ENCODE assay signal across 8 cellular contexts in the genomic region with DNA sequence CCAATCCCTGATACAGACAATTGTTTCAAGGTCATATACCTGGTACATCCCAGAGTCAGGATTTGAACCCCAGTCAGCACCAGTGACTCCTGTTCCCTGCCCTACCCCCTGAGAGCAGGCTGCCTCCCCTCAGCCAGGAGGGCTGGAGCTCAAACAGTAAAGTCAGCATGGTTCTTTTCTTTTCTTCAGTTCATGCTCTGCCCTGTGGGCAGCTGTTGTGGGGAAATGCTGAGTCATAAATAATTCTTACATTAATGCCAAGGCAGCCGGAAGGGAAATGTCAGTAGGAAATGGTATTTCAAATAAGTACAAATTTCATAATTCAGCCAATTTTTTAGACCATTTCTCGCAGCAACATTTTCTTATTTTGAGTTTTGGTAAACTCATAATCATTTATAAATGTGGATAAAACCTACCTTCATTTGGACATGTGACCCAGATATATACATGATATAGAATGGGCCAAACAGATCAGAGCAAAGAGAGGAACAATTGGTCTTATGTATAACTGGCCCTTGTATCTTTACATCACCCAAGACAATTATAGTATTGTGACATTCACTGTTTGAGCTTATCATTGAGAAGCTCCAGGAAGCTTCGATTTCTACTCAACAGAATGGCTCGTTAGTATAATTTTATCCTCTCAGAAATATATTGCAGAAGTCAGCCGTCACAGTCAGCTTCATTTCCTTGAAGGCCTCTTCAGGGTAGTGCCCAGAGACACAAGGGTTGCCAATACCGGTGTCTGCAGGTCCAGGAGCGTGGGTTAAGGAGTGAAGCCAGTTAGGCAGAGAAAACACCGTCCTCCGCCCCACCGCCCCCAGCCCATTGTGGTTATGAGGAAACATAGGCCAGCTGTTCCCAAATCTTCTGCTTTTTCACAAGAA. TPM values are rescaled to one million over a fixed set of nuclear protein-coding genes. Genes with fewer than 3 reads are reported as not detected.
DNase-seq lines count a peak whose midpoint lies in the region; ATAC-seq, FAIRE-seq and TF ChIP-seq lines count a peak whose summit lies in the region.

No MANE protein-coding gene starts in this region.

- no TSS peak for BruUV-seq in HepG2 (replicated peaks; lab: Mats Ljungman, UMichigan)

- H4K20me1 ChIP-seq in KMS-11 (ENCODE audit: insufficient read depth): no peaks in the 10 kb centered on the region
- H4K20me1 ChIP-seq in HepG2 (ENCODE audit: insufficient read depth, low read length): no peaks in the 10 kb centered on the region

- TF ChIP-seq EP300 in HepG2 (IDR thresholded peaks at IDR 0.05; ENCODE audit: low read depth in 2 of 2, low read length in 2 of 2) (no peak), HepG2 (CRISPR knock-in tag; IDR thresholded peaks at IDR 0.05; ENCODE audit: borderline replicate concordance) (no peak)

- H3K27ac Mint-ChIP-seq in activated naive CD4-positive, alpha-beta T cell treated with anti-CD3 and anti-CD28 coated beads, Interleukin-2, amount 10 ng/mL, durations not matched to agents 7 days and 5 days: peak overlapping the region; percentile 37
- H3K27ac Mint-ChIP-seq in activated naive CD4-positive, alpha-beta T cell treated with anti-CD3 and anti-CD28 coated beads, Interleukin-2, amount 50 U/mL, for 72 hours: peak overlapping the region in 1 of 2 donors; percentile 93
- no peak overlapping the region for H3K27ac Mint-ChIP-seq in type B pancreatic cell

- WGBS in HepG2 (ENCODE audit: low lambda C conversion rate): 91% methylated on average over 10 of the region's 10 CpGs

- H3K9me3 ChIP-seq in ascending aorta: no peaks in the 10 kb centered on the region
- no peaks in the 10 kb centered on the region for H3K9me3 ChIP-seq in HepG2 (ENCODE audit: low read length)

- in situ Hi-C loops in HepG2 (cut with HindIII; ENCODE audit: extremely low pct_ligation_motif_present, low pct_unique_long_range_greater_than_20kb): no loop called here

- no peak for DNase-seq in activated naive CD4-positive, alpha-beta T cell treated with anti-CD3 and anti-CD28 coated beads, Interleukin-2, amount 10 ng/mL, durations not matched to agents 7 days and 5 days
- no peak for DNase-seq in activated naive CD4-positive, alpha-beta T cell treated with anti-CD3 and anti-CD28 coated beads, Interleukin-2, amount 50 U/mL, for 72 hours (ENCODE audit: low spot score in 2 of 2)
- peak in 1 of 2 donors; percentile 71 for DNase-seq in ascending aorta (ENCODE audit: low spot score in 2 of 2)
- no peak for DNase-seq in HepG2 (ENCODE audit: low spot score)
- DNase-seq in type B pancreatic cell (ENCODE audit: extremely low spot score, unreplicated experiment): no peak
- no peak for DNase-seq in NCI-H748 treated with DMSO at 0.1 percent for 48 hours (lab: John Stamatoyannopoulos, UW)
- DNase-seq in LoVo (ENCODE audit: low spot score): no peak

- H3K4me1 ChIP-seq in KMS-11 (ENCODE audit: low read depth, poor library complexity, severe bottlenecking) (peaks cover 60% of the 10 kb centered on the region), ascending aorta (peaks cover 0 to 6% of the 10 kb centered on the region in 2 donors), HepG2 (ENCODE audit: insufficient read depth, low read length) (peaks cover 44% of the 10 kb centered on the region)

- no peaks in the 10 kb centered on the region for H3K27me3 ChIP-seq in KMS-11 (ENCODE audit: insufficient read depth, low read depth)
- no peaks in the 10 kb centered on the region for H3K27me3 ChIP-seq in ascending aorta
- no peaks in the 10 kb centered on the region for H3K27me3 ChIP-seq in HepG2 (ENCODE audit: control insufficient read depth in 1 of 2, insufficient read depth in 2 of 2, low read length in 2 of 2)

- TF ChIP-seq CTCF in KMS-11 (conservative IDR thresholded peaks at IDR 0.05; ENCODE audit: low read depth, low read length) (no peak), ascending aorta (IDR thresholded peaks at IDR 0.05) (no peak), HepG2 (CRISPR knock-in tag; IDR thresholded peaks at IDR 0.05) (no peak), type B pancreatic cell (conservative IDR thresholded peaks at IDR 0.05) (no peak)

- H3K9ac ChIP-seq in KMS-11 (no peak overlapping the region), HepG2 (ENCODE audit: insufficient read depth, low read depth, low read length) (no peak overlapping the region)

- peak overlapping the region; percentile 51 for H3K4me2 ChIP-seq in KMS-11
- no peak overlapping the region for H3K4me2 ChIP-seq in HepG2 (ENCODE audit: low read depth, low read length)

- H3K9me3 Mint-ChIP-seq in activated naive CD4-positive, alpha-beta T cell treated with anti-CD3 and anti-CD28 coated beads, Interleukin-2, amount 10 ng/mL, durations not matched to agents 7 days and 5 days: no peaks in the 10 kb centered on the region
- H3K9me3 Mint-ChIP-seq in activated naive CD4-positive, alpha-beta T cell treated with anti-CD3 and anti-CD28 coated beads, Interleukin-2, amount 50 U/mL, for 72 hours: no peaks in the 10 kb centered on the region
- H3K9me3 Mint-ChIP-seq in type B pancreatic cell: no peaks in the 10 kb centered on the region

- FAIRE-seq in HepG2 (lab: Jason Lieb, UNC): no peak

- TF ChIP-seq RAD21 in HepG2 (CRISPR knock-in tag; IDR thresholded peaks at IDR 0.05): no peak

- H3K27ac ChIP-seq in KMS-11 (peak overlapping the region; percentile 70), ascending aorta (peak overlapping the region; percentile 47 to 57), HepG2 (ENCODE audit: extremely low read length, insufficient read depth, low read length) (no peak overlapping the region)

- no peaks in the 10 kb centered on the region for H3K27me3 Mint-ChIP-seq in activated naive CD4-positive, alpha-beta T cell treated with anti-CD3 and anti-CD28 coated beads, Interleukin-2, amount 10 ng/mL, durations not matched to agents 7 days and 5 days
- peaks cover 4% of the 10 kb centered on the region for H3K27me3 Mint-ChIP-seq in type B pancreatic cell

- H2AFZ ChIP-seq in KMS-11 (ENCODE audit: low read depth) (no peak overlapping the region), HepG2 (ENCODE audit: low read length) (no peak overlapping the region)

- intact Hi-C loops in ascending aorta (cut with DNase I): no loop called here
- intact Hi-C loops in HepG2 (cut with micrococcal nuclease; ENCODE audit: unreplicated experiment): no loop called here

- TF ChIP-seq POLR2A in HepG2 (IDR thresholded peaks at IDR 0.05; ENCODE audit: insufficient read depth in 1 of 2, low read depth in 2 of 2, low read length in 2 of 2): no peak

- H3K4me3 Mint-ChIP-seq in activated naive CD4-positive, alpha-beta T cell treated with anti-CD3 and anti-CD28 coated beads, Interleukin-2, amount 10 ng/mL, durations not matched to agents 7 days and 5 days: no peak overlapping the region
- no peak overlapping the region for H3K4me3 Mint-ChIP-seq in type B pancreatic cell

- no peaks in the 10 kb centered on the region for H3K79me2 ChIP-seq in KMS-11 (ENCODE audit: insufficient read depth, low read depth)
- no peaks in the 10 kb centered on the region for H3K79me2 ChIP-seq in HepG2 (ENCODE audit: insufficient read depth, low read length)

- H3K36me3 ChIP-seq in KMS-11 (ENCODE audit: insufficient read depth) (no peaks in the 10 kb centered on the region), ascending aorta (no peaks in the 10 kb centered on the region), HepG2 (replicated peaks in 1 of 2; ENCODE audit: control insufficient read depth in 1 of 2, insufficient read depth in 2 of 2, low read length in 2 of 2) (no peaks in the 10 kb centered on the region)

- no peaks in the 10 kb centered on the region for H3K36me3 Mint-ChIP-seq in activated naive CD4-positive, alpha-beta T cell treated with anti-CD3 and anti-CD28 coated beads, Interleukin-2, amount 10 ng/mL, durations not matched to agents 7 days and 5 days
- H3K36me3 Mint-ChIP-seq in activated naive CD4-positive, alpha-beta T cell treated with anti-CD3 and anti-CD28 coated beads, Interleukin-2, amount 50 U/mL, for 72 hours: peaks cover 0 to 7% of the 10 kb centered on the region in 2 donors
- no peaks in the 10 kb centered on the region for H3K36me3 Mint-ChIP-seq in type B pancreatic cell

- no peak for ATAC-seq in activated naive CD4-positive, alpha-beta T cell treated with anti-CD3 and anti-CD28 coated beads, Interleukin-2, amount 50 U/mL, for 72 hours
- no peak for ATAC-seq in HepG2

- CTCF ChIA-PET in activated naive CD4-positive, alpha-beta T cell treated with anti-CD3 and anti-CD28 coated beads, Interleukin-2, amount 10 ng/mL, durations not matched to agents 7 days and 5 days (lab: Charles Lee): no interaction called here
- CTCF ChIA-PET in HepG2 (lab: Yijun Ruan, JAX; ENCODE audit: low intra/inter-chr PET ratio, low total read pairs): no interaction called here

- peaks cover 19% of the 10 kb centered on the region for H3K4me1 Mint-ChIP-seq in activated naive CD4-positive, alpha-beta T cell treated with anti-CD3 and anti-CD28 coated beads, Interleukin-2, amount 10 ng/mL, durations not matched to agents 7 days and 5 days
- H3K4me1 Mint-ChIP-seq in type B pancreatic cell (ENCODE audit: unreplicated experiment): no peaks in the 10 kb centered on the region

- POLR2A ChIA-PET in HepG2 (lab: Yijun Ruan, JAX): interaction anchor here (1.1 to 1.5 kb wide), 2 partner anchors 10 to 51 kb away, joined by 4 to 8 read pairs; no protein-coding TSS in a partner anchor

- no peak overlapping the region for H3K4me3 ChIP-seq in KMS-11 (IDR thresholded peaks at IDR 0.05; ENCODE audit: insufficient read depth, low read depth, low read length)
- H3K4me3 ChIP-seq in ascending aorta: no peak overlapping the region
- H3K4me3 ChIP-seq in HepG2 (replicated peaks in 1 of 3; ENCODE audit: insufficient read depth in 1 of 3, low read depth in 2 of 3, low read length in 3 of 3): no peak overlapping the region

RNA-seq across cellular contexts. Expression of a gene that starts 28.0 kb away (rescaled TPM):
- total RNA-seq in activated naive CD4-positive, alpha-beta T cell treated with anti-CD3 and anti-CD28 coated beads, Interleukin-2, amount 50 U/mL, for 72 hours: not detected
- total RNA-seq in ascending aorta: not detected
- total RNA-seq in HepG2 (2016; rRNA removed; fragmentation: Illumina TruSeq; extraction: Trizol): not detected in 2 replicates
- total RNA-seq in HepG2 (2016; cell fraction: cytosol; rRNA removed; fragmentation: Illumina TruSeq; extraction: Trizol; ENCODE audit: low read depth): not detected in 2 replicates
- total RNA-seq in HepG2 (2016; cell fraction: insoluble cytoplasmic fraction; rRNA removed; fragmentation: Illumina TruSeq; extraction: Trizol): not detected in 2 replicates
- not detected in 2 replicates for total RNA-seq in HepG2 (2016; cell fraction: membrane; rRNA removed; fragmentation: Illumina TruSeq; extraction: Trizol)
- total RNA-seq in HepG2 (2016; cell fraction: nucleus; rRNA removed; fragmentation: Illumina TruSeq; extraction: Trizol): not detected in 2 replicates
- not detected in 2 replicates for polyA plus RNA-seq in HepG2 (2011; rRNA removed)
- polyA plus RNA-seq in HepG2 (2011; cell fraction: cytosol; rRNA removed): not detected in 2 replicates
- not detected in 2 replicates for polyA plus RNA-seq in HepG2 (2011; cell fraction: nucleus; rRNA removed)
- not detected in 2 replicates for polyA plus RNA-seq in HepG2 (2012)
- polyA plus RNA-seq in HepG2 (2016; cell fraction: cytosol; fragmentation: Illumina TruSeq; extraction: Trizol; ENCODE audit: low read depth): not detected in 2 replicates
- polyA plus RNA-seq in HepG2 (2016; cell fraction: insoluble cytoplasmic fraction; fragmentation: Illumina TruSeq; extraction: Trizol; ENCODE audit: low read depth): not detected in 2 replicates
- polyA plus RNA-seq in HepG2 (2016; cell fraction: membrane; fragmentation: Illumina TruSeq; extraction: Trizol; ENCODE audit: low read depth): not detected in 2 replicates
- not detected in 2 replicates for polyA plus RNA-seq in HepG2 (2016; cell fraction: nucleus; fragmentation: Illumina TruSeq; extraction: Trizol; ENCODE audit: insufficient read depth, low read depth)
- not detected in 2 replicates for polyA minus RNA-seq in HepG2 (2011; rRNA and poly(A)+ RNA removed; ENCODE audit: low replicate concordance)
- polyA minus RNA-seq in HepG2 (2011; cell fraction: cytosol; rRNA and poly(A)+ RNA removed): not detected in 2 replicates
- polyA minus RNA-seq in HepG2 (2011; cell fraction: nucleus; rRNA and poly(A)+ RNA removed): not detected in 2 replicates
- total RNA-seq in type B pancreatic cell (ENCODE audit: low replicate concordance): not detected in 2 replicates

RNA-seq across cellular contexts. Expression of a gene that starts 36.7 kb away (rescaled TPM):
- not detected for total RNA-seq in activated naive CD4-positive, alpha-beta T cell treated with anti-CD3 and anti-CD28 coated beads, Interleukin-2, amount 50 U/mL, for 72 hours
- total RNA-seq in ascending aorta: not detected
- total RNA-seq in HepG2 (2016; rRNA removed; fragmentation: Illumina TruSeq; extraction: Trizol): not detected in 2 replicates
- total RNA-seq in HepG2 (2016; cell fraction: cytosol; rRNA removed; fragmentation: Illumina TruSeq; extraction: Trizol; ENCODE audit: low read depth): not detected in 2 replicates
- not detected in 2 replicates for total RNA-seq in HepG2 (2016; cell fraction: insoluble cytoplasmic fraction; rRNA removed; fragmentation: Illumina TruSeq; extraction: Trizol)
- not detected in 2 replicates for total RNA-seq in HepG2 (2016; cell fraction: membrane; rRNA removed; fragmentation: Illumina TruSeq; extraction: Trizol)
- total RNA-seq in HepG2 (2016; cell fraction: nucleus; rRNA removed; fragmentation: Illumina TruSeq; extraction: Trizol): not detected in 2 replicates
- polyA plus RNA-seq in HepG2 (2011; rRNA removed): not detected in 2 replicates
- not detected in 2 replicates for polyA plus RNA-seq in HepG2 (2011; cell fraction: cytosol; rRNA removed)
- not detected in 2 replicates for polyA plus RNA-seq in HepG2 (2011; cell fraction: nucleus; rRNA removed)
- polyA plus RNA-seq in HepG2 (2012): not detected in 2 replicates
- polyA plus RNA-seq in HepG2 (2016; cell fraction: cytosol; fragmentation: Illumina TruSeq; extraction: Trizol; ENCODE audit: low read depth): not detected in 2 replicates
- polyA plus RNA-seq in HepG2 (2016; cell fraction: insoluble cytoplasmic fraction; fragmentation: Illumina TruSeq; extraction: Trizol; ENCODE audit: low read depth): not detected in 2 replicates
- not detected in 2 replicates for polyA plus RNA-seq in HepG2 (2016; cell fraction: membrane; fragmentation: Illumina TruSeq; extraction: Trizol; ENCODE audit: low read depth)
- not detected in 2 replicates for polyA plus RNA-seq in HepG2 (2016; cell fraction: nucleus; fragmentation: Illumina TruSeq; extraction: Trizol; ENCODE audit: insufficient read depth, low read depth)
- 0.07 TPM in 1 of 2 replicates, not detected in the other for polyA minus RNA-seq in HepG2 (2011; rRNA and poly(A)+ RNA removed; ENCODE audit: low replicate concordance)
- not detected in 2 replicates for polyA minus RNA-seq in HepG2 (2011; cell fraction: cytosol; rRNA and poly(A)+ RNA removed)
- not detected in 2 replicates for polyA minus RNA-seq in HepG2 (2011; cell fraction: nucleus; rRNA and poly(A)+ RNA removed)
- total RNA-seq in type B pancreatic cell (ENCODE audit: low replicate concordance): 3.7 and 6.9 TPM in 2 replicates

RNA-seq across cellular contexts. Expression of a gene that starts 56.2 kb away (rescaled TPM):
- 100 to 1,000 TPM in 1 of 2 donors, 10 to 100 TPM in 1; 63.3 to 219 TPM for total RNA-seq in activated naive CD4-positive, alpha-beta T cell treated with anti-CD3 and anti-CD28 coated beads, Interleukin-2, amount 50 U/mL, for 72 hours
- total RNA-seq in ascending aorta (25.5 TPM), HepG2 (2016; rRNA removed; fragmentation: Illumina TruSeq; extraction: Trizol) (145 and 187 TPM in 2 replicates), type B pancreatic cell (ENCODE audit: low replicate concordance) (63.2 and 75.6 TPM in 2 replicates)
- total RNA-seq in HepG2 (2016; cell fraction: cytosol; rRNA removed; fragmentation: Illumina TruSeq; extraction: Trizol; ENCODE audit: low read depth): 43.0 and 45.7 TPM in 2 replicates
- 137 and 182 TPM in 2 replicates for total RNA-seq in HepG2 (2016; cell fraction: insoluble cytoplasmic fraction; rRNA removed; fragmentation: Illumina TruSeq; extraction: Trizol)
- 97.9 and 106 TPM in 2 replicates for total RNA-seq in HepG2 (2016; cell fraction: membrane; rRNA removed; fragmentation: Illumina TruSeq; extraction: Trizol)
- 81.6 and 96.2 TPM in 2 replicates for total RNA-seq in HepG2 (2016; cell fraction: nucleus; rRNA removed; fragmentation: Illumina TruSeq; extraction: Trizol)
- polyA plus RNA-seq in HepG2 (2011; rRNA removed): 133 and 168 TPM in 2 replicates
- 117 and 131 TPM in 2 replicates for polyA plus RNA-seq in HepG2 (2011; cell fraction: cytosol; rRNA removed)
- polyA plus RNA-seq in HepG2 (2011; cell fraction: nucleus; rRNA removed): 69.2 and 88.9 TPM in 2 replicates
- 64.4 and 70.1 TPM in 2 replicates for polyA plus RNA-seq in HepG2 (2012)
- 18.9 and 21.0 TPM in 2 replicates for polyA plus RNA-seq in HepG2 (2016; cell fraction: cytosol; fragmentation: Illumina TruSeq; extraction: Trizol; ENCODE audit: low read depth)
- polyA plus RNA-seq in HepG2 (2016; cell fraction: insoluble cytoplasmic fraction; fragmentation: Illumina TruSeq; extraction: Trizol; ENCODE audit: low read depth): 159 and 174 TPM in 2 replicates
- 58.1 and 62.3 TPM in 2 replicates for polyA plus RNA-seq in HepG2 (2016; cell fraction: membrane; fragmentation: Illumina TruSeq; extraction: Trizol; ENCODE audit: low read depth)
- polyA plus RNA-seq in HepG2 (2016; cell fraction: nucleus; fragmentation: Illumina TruSeq; extraction: Trizol; ENCODE audit: insufficient read depth, low read depth): 104 and 107 TPM in 2 replicates
- 354 and 508 TPM in 2 replicates for polyA minus RNA-seq in HepG2 (2011; rRNA and poly(A)+ RNA removed; ENCODE audit: low replicate concordance)
- polyA minus RNA-seq in HepG2 (2011; cell fraction: cytosol; rRNA and poly(A)+ RNA removed): 133 and 147 TPM in 2 replicates
- polyA minus RNA-seq in HepG2 (2011; cell fraction: nucleus; rRNA and poly(A)+ RNA removed): 117 TPM in 2 replicates
